8 cellular contexts compared by ENCODE assay signal in genomic region chr1:228837817-228838716, GRCh38.
A peak's percentile ranks its signal among the peaks of the same experiment; 100 is the strongest.
DNase-seq lines count a peak whose midpoint lies in the region; ATAC-seq and TF ChIP-seq lines count a peak whose summit lies in the region.

No MANE protein-coding gene starts in this region.

- H3K27ac Mint-ChIP-seq in natural killer cell, result no peak overlapping the region

- DNase-seq in astrocyte of the cerebellum (ENCODE audit: low read depth) (peak; percentile 91), kidney tubule cell (ENCODE audit: low spot score) (peak; percentile 93), ureter (ENCODE audit: low spot score) (peak; percentile 59), natural killer cell (no peak)

- H3K4me3 ChIP-seq in astrocyte of the cerebellum (ENCODE audit: low read depth, low read length), result no peak overlapping the region

- no peaks in the 10 kb centered on the region for H3K4me1 Mint-ChIP-seq in natural killer cell

- H3K36me3 Mint-ChIP-seq in natural killer cell, result no peaks in the 10 kb centered on the region

- ATAC-seq in GM18508 (IDR thresholded peaks at IDR 0.05; ENCODE audit: insufficient read depth, unreplicated experiment), result peak; percentile 70
- peak; percentile 66 for ATAC-seq in HG03432 (IDR thresholded peaks at IDR 0.05; ENCODE audit: unreplicated experiment)
- ATAC-seq in natural killer cell, result no peak
- no peak for ATAC-seq in GM21360 (IDR thresholded peaks at IDR 0.05; ENCODE audit: unreplicated experiment)
- no peak for ATAC-seq in HG03439 (IDR thresholded peaks at IDR 0.05; ENCODE audit: unreplicated experiment)

- TF ChIP-seq CTCF in astrocyte of the cerebellum (IDR thresholded peaks at IDR 0.05; ENCODE audit: low read depth, low read length, missing control alignments) (no peak), natural killer cell (IDR thresholded peaks at IDR 0.05) (no peak)

- intact Hi-C loops in natural killer cell (cut with micrococcal nuclease), result no loop called here

- H3K27me3 Mint-ChIP-seq in natural killer cell (ENCODE audit: low read depth in 2 of 2), result no peaks in the 10 kb centered on the region

- in situ Hi-C loops in astrocyte of the cerebellum (cut with HindIII; ENCODE audit: low sequenced_read_pairs), result no loop called here

- H3K4me3 Mint-ChIP-seq in natural killer cell, result no peak overlapping the region

- H3K9me3 Mint-ChIP-seq in natural killer cell, result peaks cover 0 to 4% of the 10 kb centered on the region in 2 donors

Comparison
In these comparisons a context has a peak if more than half of its experiments do, and no peak if none do; other contexts are left out.
1. ATAC-seq: peak in GM18508 (single experiment) and HG03432 (single experiment); none in natural killer cell (0 of 3), GM21360 (single experiment) and HG03439 (single experiment).